In genomic region chr19:3035542-3036118, GRCh38 we compare ENCODE assay signal across 1 cellular context.
TF ChIP-seq lines count a peak whose summit lies in the region.

No MANE protein-coding gene starts in this region.

TF ChIP-seq in WTC11, 78 proteins besides CTCF, POLR2A, EP300 and RAD21 (continued from another document and continues in another):
- TF ChIP-seq MAX (CRISPR knock-in tag; IDR thresholded peaks at IDR 0.05) (no peak), ZBTB43 (CRISPR knock-in tag; IDR thresholded peaks at IDR 0.05) (no peak), FOXK1 (CRISPR knock-in tag; IDR thresholded peaks at IDR 0.05) (no peak), FOXP1 (CRISPR knock-in tag; IDR thresholded peaks at IDR 0.05; ENCODE audit: borderline replicate concordance) (no peak), ZNF263 (CRISPR knock-in tag; IDR thresholded peaks at IDR 0.05; ENCODE audit: low read depth) (no peak), HMGA2 (CRISPR knock-in tag; IDR thresholded peaks at IDR 0.05) (no peak), ELF4 (CRISPR knock-in tag; IDR thresholded peaks at IDR 0.05; ENCODE audit: low read depth) (no peak), AR (CRISPR knock-in tag; IDR thresholded peaks at IDR 0.05) (no peak), MLX (CRISPR knock-in tag; IDR thresholded peaks at IDR 0.05) (no peak), ZNF232 (CRISPR knock-in tag; IDR thresholded peaks at IDR 0.05) (no peak; the same call in 1 of the 2 replicates), GABPB1 (CRISPR knock-in tag; IDR thresholded peaks at IDR 0.05) (peak; percentile 3; the same call in 1 of the 2 replicates), ATF3 (CRISPR knock-in tag; conservative IDR thresholded peaks at IDR 0.05) (no peak), OVOL2 (CRISPR knock-in tag; IDR thresholded peaks at IDR 0.05; ENCODE audit: borderline replicate concordance) (no peak), TP53 (CRISPR knock-in tag; IDR thresholded peaks at IDR 0.05) (no peak), CREB1 (CRISPR knock-in tag; IDR thresholded peaks at IDR 0.05) (no peak), TCF7 (CRISPR knock-in tag; IDR thresholded peaks at IDR 0.05; ENCODE audit: low read depth) (no peak), FOXP4 (CRISPR knock-in tag; IDR thresholded peaks at IDR 0.05) (no peak), ATF2 (CRISPR knock-in tag; IDR thresholded peaks at IDR 0.05; ENCODE audit: borderline replicate concordance, low read depth) (no peak), NFYB (CRISPR knock-in tag; conservative IDR thresholded peaks at IDR 0.05; ENCODE audit: low read depth) (peak; percentile 97), USF2 (CRISPR knock-in tag; IDR thresholded peaks at IDR 0.05) (peak; percentile 41; the same call in 1 of the 2 replicates), IRF1 (CRISPR knock-in tag; IDR thresholded peaks at IDR 0.05) (no peak), USF1 (CRISPR knock-in tag; IDR thresholded peaks at IDR 0.05) (no peak; the same call in 1 of the 2 replicates), RORB (CRISPR knock-in tag; IDR thresholded peaks at IDR 0.05) (no peak), MYBL2 (CRISPR knock-in tag; IDR thresholded peaks at IDR 0.05) (no peak), TEAD4 (CRISPR knock-in tag; IDR thresholded peaks at IDR 0.05) (no peak), ZNF512 (CRISPR knock-in tag; IDR thresholded peaks at IDR 0.05; ENCODE audit: borderline replicate concordance) (no peak), SOX15 (CRISPR knock-in tag; IDR thresholded peaks at IDR 0.05) (no peak), CBFB (CRISPR knock-in tag; IDR thresholded peaks at IDR 0.05; ENCODE audit: low read depth) (no peak), NR3C1 (CRISPR knock-in tag; conservative IDR thresholded peaks at IDR 0.05; ENCODE audit: low read depth) (no peak), ZNF423 (CRISPR knock-in tag; IDR thresholded peaks at IDR 0.05) (no peak), MXD4 (CRISPR knock-in tag; IDR thresholded peaks at IDR 0.05; ENCODE audit: borderline replicate concordance) (no peak), ZNF425 (CRISPR knock-in tag; conservative IDR thresholded peaks at IDR 0.05) (no peak), NFATC4 (CRISPR knock-in tag; IDR thresholded peaks at IDR 0.05) (no peak), ZNF416 (CRISPR knock-in tag; IDR thresholded peaks at IDR 0.05) (no peak), NR2C2 (CRISPR knock-in tag; IDR thresholded peaks at IDR 0.05) (no peak), IRF2 (CRISPR knock-in tag; IDR thresholded peaks at IDR 0.05; ENCODE audit: borderline replicate concordance, low read depth) (no peak), GTF2I (CRISPR knock-in tag; conservative IDR thresholded peaks at IDR 0.05) (peak; percentile 99), PREB (CRISPR knock-in tag; IDR thresholded peaks at IDR 0.05; ENCODE audit: borderline replicate concordance) (no peak), ZNF138 (CRISPR knock-in tag; conservative IDR thresholded peaks at IDR 0.05) (no peak)
